1 cellular context compared by ENCODE assay signal in the genomic region with DNA sequence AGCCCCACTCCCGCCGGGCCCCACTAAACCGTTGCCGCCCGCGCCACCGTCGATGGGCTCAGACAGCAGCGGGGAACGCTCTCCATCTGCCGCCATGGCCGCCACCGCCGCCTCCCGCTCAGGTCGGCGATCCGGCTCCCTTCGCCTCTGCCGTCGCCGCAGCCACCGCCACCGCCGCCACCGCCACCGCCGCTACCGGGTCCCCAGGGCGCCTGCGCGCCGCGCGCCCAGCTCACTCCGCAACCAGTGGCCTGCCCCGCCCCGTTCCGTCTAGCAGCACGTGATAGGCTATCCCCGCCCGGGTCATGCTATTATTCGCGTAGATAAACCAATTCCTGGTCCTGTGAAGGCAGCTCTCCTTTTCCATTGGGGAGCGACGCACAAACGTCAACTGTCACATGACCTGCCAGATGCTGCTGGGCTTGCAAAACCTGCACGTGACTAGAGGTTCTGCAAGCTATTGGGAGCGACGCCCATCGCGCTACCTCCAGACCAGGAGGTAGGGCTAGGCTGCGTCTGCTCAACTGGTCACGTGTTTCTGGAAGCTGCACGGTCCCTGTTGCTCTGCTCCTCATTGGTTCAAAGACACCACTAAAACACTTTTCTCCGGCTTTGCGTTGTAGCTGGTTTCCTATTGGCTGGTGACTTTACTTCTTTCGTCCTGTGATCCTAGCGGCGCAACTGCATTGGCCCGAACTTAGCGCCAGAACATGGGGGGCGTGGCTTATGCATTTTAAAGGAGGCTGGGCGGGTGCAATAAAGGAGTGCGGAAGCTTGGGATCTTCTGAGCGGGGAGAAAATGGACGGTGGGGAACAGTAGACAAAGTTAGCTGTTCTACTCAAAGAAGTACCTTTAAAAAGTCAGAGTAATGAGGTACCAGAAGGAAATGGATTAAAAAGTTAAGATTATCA.
A peak's percentile ranks its signal among the peaks of the same experiment; 100 is the strongest.
TF ChIP-seq lines count a peak whose summit lies in the region.

A gene (minus strand): TSS at position 205 of the 912 bp plus-strand sequence. CDS start 109 bp downstream, at position 96.

TF ChIP-seq in HepG2, 621 proteins besides CTCF, POLR2A, EP300 and RAD21 (continued from another document and continues in another):
- TF ChIP-seq, protein P1, sequence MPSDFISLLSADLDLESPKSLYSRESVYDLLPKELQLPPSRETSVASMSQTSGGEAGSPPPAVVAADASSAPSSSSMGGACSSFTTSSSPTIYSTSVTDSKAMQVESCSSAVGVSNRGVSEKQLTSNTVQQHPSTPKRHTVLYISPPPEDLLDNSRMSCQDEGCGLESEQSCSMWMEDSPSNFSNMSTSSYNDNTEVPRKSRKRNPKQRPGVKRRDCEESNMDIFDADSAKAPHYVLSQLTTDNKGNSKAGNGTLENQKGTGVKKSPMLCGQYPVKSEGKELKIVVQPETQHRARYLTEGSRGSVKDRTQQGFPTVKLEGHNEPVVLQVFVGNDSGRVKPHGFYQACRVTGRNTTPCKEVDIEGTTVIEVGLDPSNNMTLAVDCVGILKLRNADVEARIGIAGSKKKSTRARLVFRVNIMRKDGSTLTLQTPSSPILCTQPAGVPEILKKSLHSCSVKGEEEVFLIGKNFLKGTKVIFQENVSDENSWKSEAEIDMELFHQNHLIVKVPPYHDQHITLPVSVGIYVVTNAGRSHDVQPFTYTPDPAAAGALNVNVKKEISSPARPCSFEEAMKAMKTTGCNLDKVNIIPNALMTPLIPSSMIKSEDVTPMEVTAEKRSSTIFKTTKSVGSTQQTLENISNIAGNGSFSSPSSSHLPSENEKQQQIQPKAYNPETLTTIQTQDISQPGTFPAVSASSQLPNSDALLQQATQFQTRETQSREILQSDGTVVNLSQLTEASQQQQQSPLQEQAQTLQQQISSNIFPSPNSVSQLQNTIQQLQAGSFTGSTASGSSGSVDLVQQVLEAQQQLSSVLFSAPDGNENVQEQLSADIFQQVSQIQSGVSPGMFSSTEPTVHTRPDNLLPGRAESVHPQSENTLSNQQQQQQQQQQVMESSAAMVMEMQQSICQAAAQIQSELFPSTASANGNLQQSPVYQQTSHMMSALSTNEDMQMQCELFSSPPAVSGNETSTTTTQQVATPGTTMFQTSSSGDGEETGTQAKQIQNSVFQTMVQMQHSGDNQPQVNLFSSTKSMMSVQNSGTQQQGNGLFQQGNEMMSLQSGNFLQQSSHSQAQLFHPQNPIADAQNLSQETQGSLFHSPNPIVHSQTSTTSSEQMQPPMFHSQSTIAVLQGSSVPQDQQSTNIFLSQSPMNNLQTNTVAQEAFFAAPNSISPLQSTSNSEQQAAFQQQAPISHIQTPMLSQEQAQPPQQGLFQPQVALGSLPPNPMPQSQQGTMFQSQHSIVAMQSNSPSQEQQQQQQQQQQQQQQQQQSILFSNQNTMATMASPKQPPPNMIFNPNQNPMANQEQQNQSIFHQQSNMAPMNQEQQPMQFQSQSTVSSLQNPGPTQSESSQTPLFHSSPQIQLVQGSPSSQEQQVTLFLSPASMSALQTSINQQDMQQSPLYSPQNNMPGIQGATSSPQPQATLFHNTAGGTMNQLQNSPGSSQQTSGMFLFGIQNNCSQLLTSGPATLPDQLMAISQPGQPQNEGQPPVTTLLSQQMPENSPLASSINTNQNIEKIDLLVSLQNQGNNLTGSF (CRISPR knock-in tag; IDR thresholded peaks at IDR 0.05): no peak; the same call in 1 of the 2 replicates
- TF ChIP-seq, protein P2, sequence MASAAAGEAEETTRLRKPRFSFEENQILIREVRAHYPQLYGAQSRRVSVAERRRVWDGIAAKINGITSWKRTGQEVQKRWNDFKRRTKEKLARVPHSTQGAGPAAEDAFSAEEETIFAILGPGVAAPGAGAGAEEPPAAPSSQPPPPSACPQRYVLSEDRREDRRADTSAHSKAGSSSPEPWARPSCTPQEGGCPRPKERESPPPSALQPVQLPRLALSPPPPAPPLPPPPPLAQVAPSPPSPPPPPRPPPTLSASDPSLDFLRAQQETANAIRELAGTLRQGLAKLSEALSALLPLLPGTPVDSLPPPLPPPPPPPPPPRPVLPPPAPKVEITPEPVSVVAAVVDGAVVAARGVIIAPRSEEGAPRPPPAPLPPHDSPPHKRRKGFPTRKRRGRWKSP (CRISPR knock-in tag; IDR thresholded peaks at IDR 0.05): peak; percentile 99
- TF ChIP-seq JUNB (CRISPR knock-in tag; IDR thresholded peaks at IDR 0.05; ENCODE audit: borderline replicate concordance) (no peak), ZNF777 (CRISPR knock-in tag; IDR thresholded peaks at IDR 0.05) (no peak; the same call in 1 of the 2 replicates), ATF1 (CRISPR knock-in tag; IDR thresholded peaks at IDR 0.05) (peak; percentile 94), NR2F1 (CRISPR knock-in tag; IDR thresholded peaks at IDR 0.05) (no peak), ARHGAP35 (CRISPR knock-in tag; IDR thresholded peaks at IDR 0.05; ENCODE audit: borderline replicate concordance) (peak; percentile 94), FLYWCH1 (CRISPR knock-in tag; IDR thresholded peaks at IDR 0.05) (no peak), POLR2G (IDR thresholded peaks at IDR 0.05; ENCODE audit: low read depth, low read length) (peak; percentile 86), ZNF607 (CRISPR knock-in tag; IDR thresholded peaks at IDR 0.05; ENCODE audit: borderline replicate concordance) (peak; percentile 66; the same call in 1 of the 2 replicates), SAFB2 (CRISPR knock-in tag; IDR thresholded peaks at IDR 0.05; ENCODE audit: borderline replicate concordance, low read depth) (peak; percentile 84; the same call in 1 of the 2 replicates), POLR2AphosphoS5 (IDR thresholded peaks at IDR 0.05; ENCODE audit: low read depth, low read length) (peak; percentile 95), HOXA3 (CRISPR knock-in tag; IDR thresholded peaks at IDR 0.05) (peak; percentile 92), YEATS4 (CRISPR knock-in tag; IDR thresholded peaks at IDR 0.05; ENCODE audit: borderline replicate concordance) (peak; percentile 82; the same call in 1 of the 2 replicates), ZNF776 (CRISPR knock-in tag; IDR thresholded peaks at IDR 0.05) (peak; percentile 89), ZNF264 (CRISPR knock-in tag; IDR thresholded peaks at IDR 0.05) (peak; percentile 51; the same call in 1 of the 2 replicates), JUN (CRISPR knock-in tag; IDR thresholded peaks at IDR 0.05) (peak; percentile 67; the same call in 1 of the 2 replicates), PHF8 (CRISPR knock-in tag; IDR thresholded peaks at IDR 0.05) (peak; percentile 81), ZNF678 (CRISPR knock-in tag; IDR thresholded peaks at IDR 0.05) (peak; percentile 20; the same call in 1 of the 2 replicates), ZBTB20 (CRISPR knock-in tag; IDR thresholded peaks at IDR 0.05; ENCODE audit: borderline replicate concordance, low read depth) (peak; percentile 79; the same call in 1 of the 2 replicates), ZNF557 (CRISPR knock-in tag; IDR thresholded peaks at IDR 0.05) (no peak; the same call in 1 of the 2 replicates), SP4 (CRISPR knock-in tag; IDR thresholded peaks at IDR 0.05) (peak; percentile 93), RARA (CRISPR knock-in tag; IDR thresholded peaks at IDR 0.05) (peak; percentile 68), SRSF4 (IDR thresholded peaks at IDR 0.05; ENCODE audit: low read depth, low read length, poor library complexity, severe bottlenecking) (no peak), SUZ12 (IDR thresholded peaks at IDR 0.05; ENCODE audit: low read depth, low read length) (no peak)
- TF ChIP-seq, protein P3, sequence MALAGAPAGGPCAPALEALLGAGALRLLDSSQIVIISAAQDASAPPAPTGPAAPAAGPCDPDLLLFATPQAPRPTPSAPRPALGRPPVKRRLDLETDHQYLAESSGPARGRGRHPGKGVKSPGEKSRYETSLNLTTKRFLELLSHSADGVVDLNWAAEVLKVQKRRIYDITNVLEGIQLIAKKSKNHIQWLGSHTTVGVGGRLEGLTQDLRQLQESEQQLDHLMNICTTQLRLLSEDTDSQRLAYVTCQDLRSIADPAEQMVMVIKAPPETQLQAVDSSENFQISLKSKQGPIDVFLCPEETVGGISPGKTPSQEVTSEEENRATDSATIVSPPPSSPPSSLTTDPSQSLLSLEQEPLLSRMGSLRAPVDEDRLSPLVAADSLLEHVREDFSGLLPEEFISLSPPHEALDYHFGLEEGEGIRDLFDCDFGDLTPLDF (CRISPR knock-in tag; IDR thresholded peaks at IDR 0.05): peak; percentile 96
- TF ChIP-seq, protein P4, sequence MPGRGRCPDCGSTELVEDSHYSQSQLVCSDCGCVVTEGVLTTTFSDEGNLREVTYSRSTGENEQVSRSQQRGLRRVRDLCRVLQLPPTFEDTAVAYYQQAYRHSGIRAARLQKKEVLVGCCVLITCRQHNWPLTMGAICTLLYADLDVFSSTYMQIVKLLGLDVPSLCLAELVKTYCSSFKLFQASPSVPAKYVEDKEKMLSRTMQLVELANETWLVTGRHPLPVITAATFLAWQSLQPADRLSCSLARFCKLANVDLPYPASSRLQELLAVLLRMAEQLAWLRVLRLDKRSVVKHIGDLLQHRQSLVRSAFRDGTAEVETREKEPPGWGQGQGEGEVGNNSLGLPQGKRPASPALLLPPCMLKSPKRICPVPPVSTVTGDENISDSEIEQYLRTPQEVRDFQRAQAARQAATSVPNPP (CRISPR knock-in tag; IDR thresholded peaks at IDR 0.05): peak; percentile 93
- TF ChIP-seq, protein P5, sequence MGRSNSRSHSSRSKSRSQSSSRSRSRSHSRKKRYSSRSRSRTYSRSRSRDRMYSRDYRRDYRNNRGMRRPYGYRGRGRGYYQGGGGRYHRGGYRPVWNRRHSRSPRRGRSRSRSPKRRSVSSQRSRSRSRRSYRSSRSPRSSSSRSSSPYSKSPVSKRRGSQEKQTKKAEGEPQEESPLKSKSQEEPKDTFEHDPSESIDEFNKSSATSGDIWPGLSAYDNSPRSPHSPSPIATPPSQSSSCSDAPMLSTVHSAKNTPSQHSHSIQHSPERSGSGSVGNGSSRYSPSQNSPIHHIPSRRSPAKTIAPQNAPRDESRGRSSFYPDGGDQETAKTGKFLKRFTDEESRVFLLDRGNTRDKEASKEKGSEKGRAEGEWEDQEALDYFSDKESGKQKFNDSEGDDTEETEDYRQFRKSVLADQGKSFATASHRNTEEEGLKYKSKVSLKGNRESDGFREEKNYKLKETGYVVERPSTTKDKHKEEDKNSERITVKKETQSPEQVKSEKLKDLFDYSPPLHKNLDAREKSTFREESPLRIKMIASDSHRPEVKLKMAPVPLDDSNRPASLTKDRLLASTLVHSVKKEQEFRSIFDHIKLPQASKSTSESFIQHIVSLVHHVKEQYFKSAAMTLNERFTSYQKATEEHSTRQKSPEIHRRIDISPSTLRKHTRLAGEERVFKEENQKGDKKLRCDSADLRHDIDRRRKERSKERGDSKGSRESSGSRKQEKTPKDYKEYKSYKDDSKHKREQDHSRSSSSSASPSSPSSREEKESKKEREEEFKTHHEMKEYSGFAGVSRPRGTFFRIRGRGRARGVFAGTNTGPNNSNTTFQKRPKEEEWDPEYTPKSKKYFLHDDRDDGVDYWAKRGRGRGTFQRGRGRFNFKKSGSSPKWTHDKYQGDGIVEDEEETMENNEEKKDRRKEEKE (IDR thresholded peaks at IDR 0.05): no peak
- TF ChIP-seq, protein P6, sequence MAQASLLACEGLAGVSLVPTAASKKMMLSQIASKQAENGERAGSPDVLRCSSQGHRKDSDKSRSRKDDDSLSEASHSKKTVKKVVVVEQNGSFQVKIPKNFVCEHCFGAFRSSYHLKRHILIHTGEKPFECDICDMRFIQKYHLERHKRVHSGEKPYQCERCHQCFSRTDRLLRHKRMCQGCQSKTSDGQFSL (CRISPR knock-in tag; IDR thresholded peaks at IDR 0.05): 0 out of 2 replicates have a peak, but pooled peaks have one; percentile 46
- TF ChIP-seq, protein P7, sequence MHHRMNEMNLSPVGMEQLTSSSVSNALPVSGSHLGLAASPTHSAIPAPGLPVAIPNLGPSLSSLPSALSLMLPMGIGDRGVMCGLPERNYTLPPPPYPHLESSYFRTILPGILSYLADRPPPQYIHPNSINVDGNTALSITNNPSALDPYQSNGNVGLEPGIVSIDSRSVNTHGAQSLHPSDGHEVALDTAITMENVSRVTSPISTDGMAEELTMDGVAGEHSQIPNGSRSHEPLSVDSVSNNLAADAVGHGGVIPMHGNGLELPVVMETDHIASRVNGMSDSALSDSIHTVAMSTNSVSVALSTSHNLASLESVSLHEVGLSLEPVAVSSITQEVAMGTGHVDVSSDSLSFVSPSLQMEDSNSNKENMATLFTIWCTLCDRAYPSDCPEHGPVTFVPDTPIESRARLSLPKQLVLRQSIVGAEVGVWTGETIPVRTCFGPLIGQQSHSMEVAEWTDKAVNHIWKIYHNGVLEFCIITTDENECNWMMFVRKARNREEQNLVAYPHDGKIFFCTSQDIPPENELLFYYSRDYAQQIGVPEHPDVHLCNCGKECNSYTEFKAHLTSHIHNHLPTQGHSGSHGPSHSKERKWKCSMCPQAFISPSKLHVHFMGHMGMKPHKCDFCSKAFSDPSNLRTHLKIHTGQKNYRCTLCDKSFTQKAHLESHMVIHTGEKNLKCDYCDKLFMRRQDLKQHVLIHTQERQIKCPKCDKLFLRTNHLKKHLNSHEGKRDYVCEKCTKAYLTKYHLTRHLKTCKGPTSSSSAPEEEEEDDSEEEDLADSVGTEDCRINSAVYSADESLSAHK (CRISPR knock-in tag; IDR thresholded peaks at IDR 0.05; ENCODE audit: borderline replicate concordance): peak; percentile 82; the same call in 1 of the 2 replicates
- TF ChIP-seq, protein P8, sequence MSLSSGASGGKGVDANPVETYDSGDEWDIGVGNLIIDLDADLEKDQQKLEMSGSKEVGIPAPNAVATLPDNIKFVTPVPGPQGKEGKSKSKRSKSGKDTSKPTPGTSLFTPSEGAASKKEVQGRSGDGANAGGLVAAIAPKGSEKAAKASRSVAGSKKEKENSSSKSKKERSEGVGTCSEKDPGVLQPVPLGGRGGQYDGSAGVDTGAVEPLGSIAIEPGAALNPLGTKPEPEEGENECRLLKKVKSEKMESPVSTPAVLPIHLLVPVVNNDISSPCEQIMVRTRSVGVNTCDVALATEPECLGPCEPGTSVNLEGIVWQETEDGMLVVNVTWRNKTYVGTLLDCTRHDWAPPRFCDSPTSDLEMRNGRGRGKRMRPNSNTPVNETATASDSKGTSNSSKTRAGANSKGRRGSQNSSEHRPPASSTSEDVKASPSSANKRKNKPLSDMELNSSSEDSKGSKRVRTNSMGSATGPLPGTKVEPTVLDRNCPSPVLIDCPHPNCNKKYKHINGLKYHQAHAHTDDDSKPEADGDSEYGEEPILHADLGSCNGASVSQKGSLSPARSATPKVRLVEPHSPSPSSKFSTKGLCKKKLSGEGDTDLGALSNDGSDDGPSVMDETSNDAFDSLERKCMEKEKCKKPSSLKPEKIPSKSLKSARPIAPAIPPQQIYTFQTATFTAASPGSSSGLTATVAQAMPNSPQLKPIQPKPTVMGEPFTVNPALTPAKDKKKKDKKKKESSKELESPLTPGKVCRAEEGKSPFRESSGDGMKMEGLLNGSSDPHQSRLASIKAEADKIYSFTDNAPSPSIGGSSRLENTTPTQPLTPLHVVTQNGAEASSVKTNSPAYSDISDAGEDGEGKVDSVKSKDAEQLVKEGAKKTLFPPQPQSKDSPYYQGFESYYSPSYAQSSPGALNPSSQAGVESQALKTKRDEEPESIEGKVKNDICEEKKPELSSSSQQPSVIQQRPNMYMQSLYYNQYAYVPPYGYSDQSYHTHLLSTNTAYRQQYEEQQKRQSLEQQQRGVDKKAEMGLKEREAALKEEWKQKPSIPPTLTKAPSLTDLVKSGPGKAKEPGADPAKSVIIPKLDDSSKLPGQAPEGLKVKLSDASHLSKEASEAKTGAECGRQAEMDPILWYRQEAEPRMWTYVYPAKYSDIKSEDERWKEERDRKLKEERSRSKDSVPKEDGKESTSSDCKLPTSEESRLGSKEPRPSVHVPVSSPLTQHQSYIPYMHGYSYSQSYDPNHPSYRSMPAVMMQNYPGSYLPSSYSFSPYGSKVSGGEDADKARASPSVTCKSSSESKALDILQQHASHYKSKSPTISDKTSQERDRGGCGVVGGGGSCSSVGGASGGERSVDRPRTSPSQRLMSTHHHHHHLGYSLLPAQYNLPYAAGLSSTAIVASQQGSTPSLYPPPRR (CRISPR knock-in tag; IDR thresholded peaks at IDR 0.05; ENCODE audit: borderline replicate concordance): peak; percentile 73
